In the genomic region with DNA sequence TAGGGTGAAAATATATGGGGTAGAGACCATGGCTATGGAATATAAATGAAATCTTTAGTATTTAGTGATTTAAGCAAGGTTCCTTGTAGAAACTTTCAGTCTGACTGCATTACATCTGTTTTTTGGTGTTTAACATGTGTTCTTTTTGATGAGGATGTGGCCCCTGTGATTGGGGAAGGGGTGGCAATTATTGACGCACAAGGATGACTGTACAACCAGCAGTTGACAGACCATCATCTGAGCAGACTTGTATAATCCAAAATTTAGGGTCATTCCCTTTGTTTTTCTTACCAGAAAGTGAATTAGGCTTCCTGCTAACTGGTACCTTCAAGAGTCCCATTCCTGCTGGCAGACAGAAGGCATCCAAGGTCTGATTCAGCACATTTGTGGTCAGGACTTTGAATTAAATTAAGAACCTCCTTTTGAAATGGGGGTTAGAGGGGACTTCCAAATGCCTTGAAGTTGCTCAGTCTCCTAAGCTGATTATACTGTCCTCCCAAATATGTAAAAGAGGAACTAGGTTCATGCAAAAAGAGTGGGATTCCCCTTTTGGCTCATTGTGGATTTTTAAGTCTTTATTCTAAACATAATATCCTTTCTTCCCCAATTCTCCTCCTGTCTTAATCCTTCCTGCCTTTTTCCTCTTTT, we compare ENCODE assay signal across 1 cellular context.
TF ChIP-seq lines count a peak whose summit lies in the region.

No MANE protein-coding gene starts in this region.

TF ChIP-seq in GM12878, 131 proteins besides CTCF, POLR2A, EP300 and RAD21 (continued from another document):
- TF ChIP-seq, protein P1, sequence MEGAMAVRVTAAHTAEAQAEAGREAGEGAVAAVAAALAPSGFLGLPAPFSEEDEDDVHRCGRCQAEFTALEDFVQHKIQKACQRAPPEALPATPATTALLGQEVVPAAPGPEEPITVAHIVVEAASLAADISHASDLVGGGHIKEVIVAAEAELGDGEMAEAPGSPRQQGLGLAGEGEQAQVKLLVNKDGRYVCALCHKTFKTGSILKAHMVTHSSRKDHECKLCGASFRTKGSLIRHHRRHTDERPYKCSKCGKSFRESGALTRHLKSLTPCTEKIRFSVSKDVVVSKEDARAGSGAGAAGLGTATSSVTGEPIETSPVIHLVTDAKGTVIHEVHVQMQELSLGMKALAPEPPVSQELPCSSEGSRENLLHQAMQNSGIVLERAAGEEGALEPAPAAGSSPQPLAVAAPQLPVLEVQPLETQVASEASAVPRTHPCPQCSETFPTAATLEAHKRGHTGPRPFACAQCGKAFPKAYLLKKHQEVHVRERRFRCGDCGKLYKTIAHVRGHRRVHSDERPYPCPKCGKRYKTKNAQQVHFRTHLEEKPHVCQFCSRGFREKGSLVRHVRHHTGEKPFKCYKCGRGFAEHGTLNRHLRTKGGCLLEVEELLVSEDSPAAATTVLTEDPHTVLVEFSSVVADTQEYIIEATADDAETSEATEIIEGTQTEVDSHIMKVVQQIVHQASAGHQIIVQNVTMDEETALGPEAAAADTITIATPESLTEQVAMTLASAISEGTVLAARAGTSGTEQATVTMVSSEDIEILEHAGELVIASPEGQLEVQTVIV (IDR thresholded peaks at IDR 0.05; ENCODE audit: borderline replicate concordance, partially characterized antibody): no peak
- TF ChIP-seq, protein P2, sequence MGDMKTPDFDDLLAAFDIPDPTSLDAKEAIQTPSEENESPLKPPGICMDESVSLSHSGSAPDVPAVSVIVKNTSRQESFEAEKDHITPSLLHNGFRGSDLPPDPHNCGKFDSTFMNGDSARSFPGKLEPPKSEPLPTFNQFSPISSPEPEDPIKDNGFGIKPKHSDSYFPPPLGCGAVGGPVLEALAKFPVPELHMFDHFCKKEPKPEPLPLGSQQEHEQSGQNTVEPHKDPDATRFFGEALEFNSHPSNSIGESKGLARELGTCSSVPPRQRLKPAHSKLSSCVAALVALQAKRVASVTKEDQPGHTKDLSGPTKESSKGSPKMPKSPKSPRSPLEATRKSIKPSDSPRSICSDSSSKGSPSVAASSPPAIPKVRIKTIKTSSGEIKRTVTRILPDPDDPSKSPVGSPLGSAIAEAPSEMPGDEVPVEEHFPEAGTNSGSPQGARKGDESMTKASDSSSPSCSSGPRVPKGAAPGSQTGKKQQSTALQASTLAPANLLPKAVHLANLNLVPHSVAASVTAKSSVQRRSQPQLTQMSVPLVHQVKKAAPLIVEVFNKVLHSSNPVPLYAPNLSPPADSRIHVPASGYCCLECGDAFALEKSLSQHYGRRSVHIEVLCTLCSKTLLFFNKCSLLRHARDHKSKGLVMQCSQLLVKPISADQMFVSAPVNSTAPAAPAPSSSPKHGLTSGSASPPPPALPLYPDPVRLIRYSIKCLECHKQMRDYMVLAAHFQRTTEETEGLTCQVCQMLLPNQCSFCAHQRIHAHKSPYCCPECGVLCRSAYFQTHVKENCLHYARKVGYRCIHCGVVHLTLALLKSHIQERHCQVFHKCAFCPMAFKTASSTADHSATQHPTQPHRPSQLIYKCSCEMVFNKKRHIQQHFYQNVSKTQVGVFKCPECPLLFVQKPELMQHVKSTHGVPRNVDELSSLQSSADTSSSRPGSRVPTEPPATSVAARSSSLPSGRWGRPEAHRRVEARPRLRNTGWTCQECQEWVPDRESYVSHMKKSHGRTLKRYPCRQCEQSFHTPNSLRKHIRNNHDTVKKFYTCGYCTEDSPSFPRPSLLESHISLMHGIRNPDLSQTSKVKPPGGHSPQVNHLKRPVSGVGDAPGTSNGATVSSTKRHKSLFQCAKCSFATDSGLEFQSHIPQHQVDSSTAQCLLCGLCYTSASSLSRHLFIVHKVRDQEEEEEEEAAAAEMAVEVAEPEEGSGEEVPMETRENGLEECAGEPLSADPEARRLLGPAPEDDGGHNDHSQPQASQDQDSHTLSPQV (IDR thresholded peaks at IDR 0.05): no peak
- TF ChIP-seq BACH1 (IDR thresholded peaks at IDR 0.05; ENCODE audit: borderline replicate concordance) (no peak), POU2F2 (IDR thresholded peaks at IDR 0.05; ENCODE audit: borderline replicate concordance, low read depth, low read length) (0 out of 3 replicates have a peak, but pooled peaks have one; percentile 23), TBL1XR1 (IDR thresholded peaks at IDR 0.05; ENCODE audit: low read depth, low read length) (no peak), TCF3 (IDR thresholded peaks at IDR 0.05; ENCODE audit: borderline replicate concordance, insufficient read depth, low read depth, low read length) (no peak), JUNB (IDR thresholded peaks at IDR 0.05) (peak; percentile 38), GABPA (IDR thresholded peaks at IDR 0.05; ENCODE audit: low read depth) (no peak), MTA2 (IDR thresholded peaks at IDR 0.05; ENCODE audit: low read depth) (peak; percentile 60), DPF2 (IDR thresholded peaks at IDR 0.05) (0 out of 2 replicates have a peak, but pooled peaks have one; percentile 35), YY1 (IDR thresholded peaks at IDR 0.05; ENCODE audit: low read depth, low read length) (no peak), RUNX3 (IDR thresholded peaks at IDR 0.05; ENCODE audit: low read length) (peak; percentile 19; the same call in 1 of the 2 replicates), STAT1 (conservative IDR thresholded peaks at IDR 0.05) (no peak), SMC3 (IDR thresholded peaks at IDR 0.05; ENCODE audit: borderline replicate concordance, low read length) (no peak), ETV6 (conservative IDR thresholded peaks at IDR 0.05 in 1 of 2, IDR thresholded peaks at IDR 0.05 in 1 of 2; ENCODE audit: borderline replicate concordance in 1 of 2, low read depth in 1 of 2) (no peak), SPI1 (IDR thresholded peaks at IDR 0.05; ENCODE audit: borderline replicate concordance, insufficient read depth, low read depth, low read length) (peak; percentile 74; the same call in 1 of the 2 replicates), NFIC (IDR thresholded peaks at IDR 0.05; ENCODE audit: low read depth, low read length) (peak; percentile 39; the same call in 1 of the 2 replicates), RCOR1 (conservative IDR thresholded peaks at IDR 0.05; ENCODE audit: low read depth, low read length) (no peak), RAD51 (IDR thresholded peaks at IDR 0.05) (no peak), PAX5 (IDR thresholded peaks at IDR 0.05; ENCODE audit: borderline replicate concordance, low read depth, low read length) (no peak)
- TF ChIP-seq, protein P3, sequence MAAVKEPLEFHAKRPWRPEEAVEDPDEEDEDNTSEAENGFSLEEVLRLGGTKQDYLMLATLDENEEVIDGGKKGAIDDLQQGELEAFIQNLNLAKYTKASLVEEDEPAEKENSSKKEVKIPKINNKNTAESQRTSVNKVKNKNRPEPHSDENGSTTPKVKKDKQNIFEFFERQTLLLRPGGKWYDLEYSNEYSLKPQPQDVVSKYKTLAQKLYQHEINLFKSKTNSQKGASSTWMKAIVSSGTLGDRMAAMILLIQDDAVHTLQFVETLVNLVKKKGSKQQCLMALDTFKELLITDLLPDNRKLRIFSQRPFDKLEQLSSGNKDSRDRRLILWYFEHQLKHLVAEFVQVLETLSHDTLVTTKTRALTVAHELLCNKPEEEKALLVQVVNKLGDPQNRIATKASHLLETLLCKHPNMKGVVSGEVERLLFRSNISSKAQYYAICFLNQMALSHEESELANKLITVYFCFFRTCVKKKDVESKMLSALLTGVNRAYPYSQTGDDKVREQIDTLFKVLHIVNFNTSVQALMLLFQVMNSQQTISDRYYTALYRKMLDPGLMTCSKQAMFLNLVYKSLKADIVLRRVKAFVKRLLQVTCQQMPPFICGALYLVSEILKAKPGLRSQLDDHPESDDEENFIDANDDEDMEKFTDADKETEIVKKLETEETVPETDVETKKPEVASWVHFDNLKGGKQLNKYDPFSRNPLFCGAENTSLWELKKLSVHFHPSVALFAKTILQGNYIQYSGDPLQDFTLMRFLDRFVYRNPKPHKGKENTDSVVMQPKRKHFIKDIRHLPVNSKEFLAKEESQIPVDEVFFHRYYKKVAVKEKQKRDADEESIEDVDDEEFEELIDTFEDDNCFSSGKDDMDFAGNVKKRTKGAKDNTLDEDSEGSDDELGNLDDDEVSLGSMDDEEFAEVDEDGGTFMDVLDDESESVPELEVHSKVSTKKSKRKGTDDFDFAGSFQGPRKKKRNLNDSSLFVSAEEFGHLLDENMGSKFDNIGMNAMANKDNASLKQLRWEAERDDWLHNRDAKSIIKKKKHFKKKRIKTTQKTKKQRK (IDR thresholded peaks at IDR 0.05; ENCODE audit: low read depth, low read length): no peak
- TF ChIP-seq, protein P4, sequence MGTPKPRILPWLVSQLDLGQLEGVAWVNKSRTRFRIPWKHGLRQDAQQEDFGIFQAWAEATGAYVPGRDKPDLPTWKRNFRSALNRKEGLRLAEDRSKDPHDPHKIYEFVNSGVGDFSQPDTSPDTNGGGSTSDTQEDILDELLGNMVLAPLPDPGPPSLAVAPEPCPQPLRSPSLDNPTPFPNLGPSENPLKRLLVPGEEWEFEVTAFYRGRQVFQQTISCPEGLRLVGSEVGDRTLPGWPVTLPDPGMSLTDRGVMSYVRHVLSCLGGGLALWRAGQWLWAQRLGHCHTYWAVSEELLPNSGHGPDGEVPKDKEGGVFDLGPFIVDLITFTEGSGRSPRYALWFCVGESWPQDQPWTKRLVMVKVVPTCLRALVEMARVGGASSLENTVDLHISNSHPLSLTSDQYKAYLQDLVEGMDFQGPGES (IDR thresholded peaks at IDR 0.05): no peak
- TF ChIP-seq, protein P5, sequence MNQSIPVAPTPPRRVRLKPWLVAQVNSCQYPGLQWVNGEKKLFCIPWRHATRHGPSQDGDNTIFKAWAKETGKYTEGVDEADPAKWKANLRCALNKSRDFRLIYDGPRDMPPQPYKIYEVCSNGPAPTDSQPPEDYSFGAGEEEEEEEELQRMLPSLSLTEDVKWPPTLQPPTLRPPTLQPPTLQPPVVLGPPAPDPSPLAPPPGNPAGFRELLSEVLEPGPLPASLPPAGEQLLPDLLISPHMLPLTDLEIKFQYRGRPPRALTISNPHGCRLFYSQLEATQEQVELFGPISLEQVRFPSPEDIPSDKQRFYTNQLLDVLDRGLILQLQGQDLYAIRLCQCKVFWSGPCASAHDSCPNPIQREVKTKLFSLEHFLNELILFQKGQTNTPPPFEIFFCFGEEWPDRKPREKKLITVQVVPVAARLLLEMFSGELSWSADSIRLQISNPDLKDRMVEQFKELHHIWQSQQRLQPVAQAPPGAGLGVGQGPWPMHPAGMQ (IDR thresholded peaks at IDR 0.05; ENCODE audit: borderline replicate concordance): no peak
- TF ChIP-seq, protein P6, sequence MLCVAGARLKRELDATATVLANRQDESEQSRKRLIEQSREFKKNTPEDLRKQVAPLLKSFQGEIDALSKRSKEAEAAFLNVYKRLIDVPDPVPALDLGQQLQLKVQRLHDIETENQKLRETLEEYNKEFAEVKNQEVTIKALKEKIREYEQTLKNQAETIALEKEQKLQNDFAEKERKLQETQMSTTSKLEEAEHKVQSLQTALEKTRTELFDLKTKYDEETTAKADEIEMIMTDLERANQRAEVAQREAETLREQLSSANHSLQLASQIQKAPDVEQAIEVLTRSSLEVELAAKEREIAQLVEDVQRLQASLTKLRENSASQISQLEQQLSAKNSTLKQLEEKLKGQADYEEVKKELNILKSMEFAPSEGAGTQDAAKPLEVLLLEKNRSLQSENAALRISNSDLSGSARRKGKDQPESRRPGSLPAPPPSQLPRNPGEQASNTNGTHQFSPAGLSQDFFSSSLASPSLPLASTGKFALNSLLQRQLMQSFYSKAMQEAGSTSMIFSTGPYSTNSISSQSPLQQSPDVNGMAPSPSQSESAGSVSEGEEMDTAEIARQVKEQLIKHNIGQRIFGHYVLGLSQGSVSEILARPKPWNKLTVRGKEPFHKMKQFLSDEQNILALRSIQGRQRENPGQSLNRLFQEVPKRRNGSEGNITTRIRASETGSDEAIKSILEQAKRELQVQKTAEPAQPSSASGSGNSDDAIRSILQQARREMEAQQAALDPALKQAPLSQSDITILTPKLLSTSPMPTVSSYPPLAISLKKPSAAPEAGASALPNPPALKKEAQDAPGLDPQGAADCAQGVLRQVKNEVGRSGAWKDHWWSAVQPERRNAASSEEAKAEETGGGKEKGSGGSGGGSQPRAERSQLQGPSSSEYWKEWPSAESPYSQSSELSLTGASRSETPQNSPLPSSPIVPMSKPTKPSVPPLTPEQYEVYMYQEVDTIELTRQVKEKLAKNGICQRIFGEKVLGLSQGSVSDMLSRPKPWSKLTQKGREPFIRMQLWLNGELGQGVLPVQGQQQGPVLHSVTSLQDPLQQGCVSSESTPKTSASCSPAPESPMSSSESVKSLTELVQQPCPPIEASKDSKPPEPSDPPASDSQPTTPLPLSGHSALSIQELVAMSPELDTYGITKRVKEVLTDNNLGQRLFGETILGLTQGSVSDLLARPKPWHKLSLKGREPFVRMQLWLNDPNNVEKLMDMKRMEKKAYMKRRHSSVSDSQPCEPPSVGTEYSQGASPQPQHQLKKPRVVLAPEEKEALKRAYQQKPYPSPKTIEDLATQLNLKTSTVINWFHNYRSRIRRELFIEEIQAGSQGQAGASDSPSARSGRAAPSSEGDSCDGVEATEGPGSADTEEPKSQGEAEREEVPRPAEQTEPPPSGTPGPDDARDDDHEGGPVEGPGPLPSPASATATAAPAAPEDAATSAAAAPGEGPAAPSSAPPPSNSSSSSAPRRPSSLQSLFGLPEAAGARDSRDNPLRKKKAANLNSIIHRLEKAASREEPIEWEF (IDR thresholded peaks at IDR 0.05; ENCODE audit: insufficient replicate concordance, low read depth, low read length): no peak
TF ChIP-seq in GM12878: peak in this region for 12.
